ENCODE assay signal across 8 cellular contexts in the genomic region with DNA sequence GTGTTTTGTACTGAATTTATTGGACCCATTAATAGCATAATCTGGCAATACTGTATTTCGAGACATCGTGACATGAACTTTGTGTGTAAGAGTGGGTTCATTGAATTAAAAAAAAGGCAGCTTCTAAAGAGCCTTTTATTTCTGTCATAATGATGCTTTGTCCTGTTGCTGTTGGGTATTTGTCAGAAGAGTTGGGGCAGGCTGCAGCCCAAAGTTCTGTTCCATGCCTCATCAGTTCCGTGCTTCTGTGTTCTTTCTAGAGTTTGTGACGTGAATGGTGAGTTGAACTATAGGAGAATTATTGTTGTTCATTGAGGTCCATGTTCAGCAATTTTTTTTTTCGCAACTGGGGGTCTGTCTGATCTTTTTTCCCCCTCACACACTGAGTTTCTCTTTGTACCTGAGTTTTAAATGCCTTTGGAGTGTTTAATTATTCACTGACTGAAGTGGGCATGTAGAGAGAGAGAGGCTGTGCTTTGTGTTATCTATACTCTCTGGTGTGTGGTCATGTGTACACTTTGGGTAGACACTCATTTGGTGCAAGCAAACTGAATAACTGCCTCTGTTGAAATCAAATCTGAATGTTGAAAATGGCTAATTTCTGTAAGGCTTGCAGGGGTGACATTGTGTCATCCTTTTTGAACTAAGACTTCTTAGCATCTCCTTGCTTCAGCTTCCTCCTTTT.
A peak's percentile ranks its signal among the peaks of the same experiment; 100 is the strongest.
DNase-seq lines count a peak whose midpoint lies in the region; ATAC-seq and TF ChIP-seq lines count a peak whose summit lies in the region.

No MANE protein-coding gene starts in this region.

- H2BK12ac ChIP-seq in H9 (ENCODE audit: insufficient read length, low read depth, low read length) = no peak overlapping the region

- H2BK120ac ChIP-seq in H9 (ENCODE audit: low read depth, low read length, poor library complexity, severe bottlenecking) = no peak overlapping the region

- peak overlapping the region; percentile 95 for H3K27ac Mint-ChIP-seq in activated CD4-positive, alpha-beta T cell treated with anti-CD3 and anti-CD28 coated beads, Interleukin-2, amount 10 ng/mL, durations not matched to agents 24 days and 14 days
- H3K27ac Mint-ChIP-seq in activated CD8-positive, alpha-beta T cell treated with anti-CD3 and anti-CD28 coated beads for 36 hours = peak overlapping the region; percentile 92
- peak overlapping the region; percentile 92 to 97 (median 96) for H3K27ac Mint-ChIP-seq in immature natural killer cell
- H3K27ac Mint-ChIP-seq in H9 = peak overlapping the region in 1 of 3 experiments; percentile 1; a peak in 1 of 7 replicates

- peaks cover 5% of the 10 kb centered on the region; the same call in 1 of the 2 replicates for H3K4me1 ChIP-seq in H9 (ENCODE audit: insufficient read depth, low read length)

- H3K36me3 Mint-ChIP-seq in activated CD4-positive, alpha-beta T cell treated with anti-CD3 and anti-CD28 coated beads, Interleukin-2, amount 10 ng/mL, durations not matched to agents 24 days and 14 days (ENCODE audit: low read depth) = peaks cover 4% of the 10 kb centered on the region
- peaks cover 5% of the 10 kb centered on the region for H3K36me3 Mint-ChIP-seq in activated CD8-positive, alpha-beta T cell treated with anti-CD3 and anti-CD28 coated beads for 36 hours (ENCODE audit: low read depth)
- no peaks in the 10 kb centered on the region for H3K36me3 Mint-ChIP-seq in immature natural killer cell
- H3K36me3 Mint-ChIP-seq in H9 (ENCODE audit: insufficient read depth in 1 of 3, low read depth in 3 of 3) = no peaks in the 10 kb centered on the region

- H2AK5ac ChIP-seq in H9 (ENCODE audit: insufficient read length, low read length) = no peak overlapping the region

- no peak overlapping the region for H2BK15ac ChIP-seq in H9 (ENCODE audit: low read depth, low read length)

- H3K9me3 ChIP-seq in H9 (ENCODE audit: control insufficient read depth, low read depth, low read length) = no peaks in the 10 kb centered on the region

- H3T11ph ChIP-seq in H9 (ENCODE audit: low read length) = no peak overlapping the region

- H3K4me3 Mint-ChIP-seq in activated CD4-positive, alpha-beta T cell treated with anti-CD3 and anti-CD28 coated beads, Interleukin-2, amount 10 ng/mL, durations not matched to agents 24 days and 14 days = peak overlapping the region; percentile 85
- peak overlapping the region; percentile 73 for H3K4me3 Mint-ChIP-seq in activated CD8-positive, alpha-beta T cell treated with anti-CD3 and anti-CD28 coated beads for 36 hours
- H3K4me3 Mint-ChIP-seq in immature natural killer cell (peak overlapping the region; percentile 88 to 99 (median 94)), H9 (no peak overlapping the region)

- H4K8ac ChIP-seq in H9 (replicated peaks; ENCODE audit: insufficient read length, low read depth, low read length) = no peak overlapping the region

- no peaks in the 10 kb centered on the region; the same call in 1 of the 2 replicates for H3K79me2 ChIP-seq in H9 (ENCODE audit: insufficient read depth, low read length)

- peaks cover 78% of the 10 kb centered on the region for H3K4me1 Mint-ChIP-seq in activated CD4-positive, alpha-beta T cell treated with anti-CD3 and anti-CD28 coated beads, Interleukin-2, amount 10 ng/mL, durations not matched to agents 24 days and 14 days
- H3K4me1 Mint-ChIP-seq in activated CD8-positive, alpha-beta T cell treated with anti-CD3 and anti-CD28 coated beads for 36 hours (ENCODE audit: low read depth) = peaks cover 85% of the 10 kb centered on the region
- peaks cover 88 to 100% of the 10 kb centered on the region in 2 donors for H3K4me1 Mint-ChIP-seq in immature natural killer cell
- H3K4me1 Mint-ChIP-seq in H9 = peaks cover 37 to 44% of the 10 kb centered on the region in 2 experiments

- POLR2A ChIA-PET in activated CD8-positive, alpha-beta T cell treated with anti-CD3 and anti-CD28 coated beads for 36 hours (lab: Charles Lee) = interaction anchor here (0.8 to 1.6 kb wide), 6 partner anchors 9 to 69 kb away, joined by 3 to 6 read pairs (median 3); no protein-coding TSS in a partner anchor

- no peak overlapping the region for H3K23ac ChIP-seq in H9 (ENCODE audit: insufficient read length, low read depth, low read length)

- H3K79me1 ChIP-seq in H9 (ENCODE audit: insufficient read depth, low read depth, low read length, poor library complexity, severe bottlenecking) = no peaks in the 10 kb centered on the region

- no peak overlapping the region for H3K14ac ChIP-seq in H9 (ENCODE audit: insufficient read depth, low read length)

- no peak overlapping the region for H3K27ac ChIP-seq in H9 (ENCODE audit: insufficient read length, low read depth, low read length)

- no peaks in the 10 kb centered on the region for H3K27me3 Mint-ChIP-seq in activated CD4-positive, alpha-beta T cell treated with anti-CD3 and anti-CD28 coated beads, Interleukin-2, amount 10 ng/mL, durations not matched to agents 24 days and 14 days
- H3K27me3 Mint-ChIP-seq in activated CD8-positive, alpha-beta T cell treated with anti-CD3 and anti-CD28 coated beads for 36 hours = no peaks in the 10 kb centered on the region
- peaks cover 0 to 2% (median 2%) of the 10 kb centered on the region in 3 donors for H3K27me3 Mint-ChIP-seq in immature natural killer cell (ENCODE audit: low read depth in 3 of 3)
- no peaks in the 10 kb centered on the region for H3K27me3 Mint-ChIP-seq in H9 (ENCODE audit: low read depth)

- DNase-seq in activated CD4-positive, alpha-beta T cell treated with anti-CD3 and anti-CD28 coated beads, Interleukin-2, amount 10 ng/mL, durations not matched to agents 24 days and 14 days = no peak
- DNase-seq in activated CD4-positive, alpha-beta T cell treated with anti-CD3 and anti-CD28 coated beads for 1 hour = no peak
- peak; percentile 44 for DNase-seq in activated CD8-positive, alpha-beta T cell treated with anti-CD3 and anti-CD28 coated beads for 36 hours
- peak in 1 of 3 donors; percentile 36 for DNase-seq in immature natural killer cell
- peak; percentile 93 for DNase-seq in superior temporal gyrus (ENCODE audit: extremely low spot score)
- DNase-seq in stimulated activated CD4-positive, alpha-beta T cell treated with anti-CD3 and anti-CD28 coated beads, Interleukin-2, amount 100 ng/mL, for 24 hours = no peak
- no peak for DNase-seq in H9
- DNase-seq in 8988T = no peak

- intact Hi-C loops in activated CD4-positive, alpha-beta T cell treated with anti-CD3 and anti-CD28 coated beads, Interleukin-2, amount 10 ng/mL, durations not matched to agents 24 days and 14 days (cut with micrococcal nuclease) = loop anchor here (1.0 to 10.0 kb wide), 5 partner anchors 9 to 787 kb away; partner anchors contain the start of gene XPNPEP1
- intact Hi-C loops in activated CD8-positive, alpha-beta T cell treated with anti-CD3 and anti-CD28 coated beads for 36 hours (cut with micrococcal nuclease) = no loop called here

- ATAC-seq in activated CD8-positive, alpha-beta T cell treated with anti-CD3 and anti-CD28 coated beads for 36 hours = peak; percentile 40

- H3K56ac ChIP-seq in H9 (ENCODE audit: insufficient read length, low read depth, low read length) = no peak overlapping the region

- no peaks in the 10 kb centered on the region for H4K20me1 ChIP-seq in H9 (ENCODE audit: control insufficient read depth, insufficient read depth, insufficient read length)

- no peak overlapping the region for H2AFZ ChIP-seq in H9 (ENCODE audit: low read length)

- H3K9me3 Mint-ChIP-seq in activated CD4-positive, alpha-beta T cell treated with anti-CD3 and anti-CD28 coated beads, Interleukin-2, amount 10 ng/mL, durations not matched to agents 24 days and 14 days = no peaks in the 10 kb centered on the region
- no peaks in the 10 kb centered on the region for H3K9me3 Mint-ChIP-seq in activated CD8-positive, alpha-beta T cell treated with anti-CD3 and anti-CD28 coated beads for 36 hours
- H3K9me3 Mint-ChIP-seq in immature natural killer cell (no peaks in the 10 kb centered on the region), H9 (no peaks in the 10 kb centered on the region)

- no CpG with 5 or more reads among the region's 5 CpGs for WGBS in H9 (ENCODE audit: extremely low coverage, insufficient read length, low lambda C conversion rate)

- H3K27me3 ChIP-seq in H9 (ENCODE audit: insufficient read depth, low read length) = no peaks in the 10 kb centered on the region

- no peak for TF ChIP-seq CTCF in activated CD8-positive, alpha-beta T cell treated with anti-CD3 and anti-CD28 coated beads for 36 hours (IDR thresholded peaks at IDR 0.05)
- TF ChIP-seq CTCF in H9 (conservative IDR thresholded peaks at IDR 0.05) = no peak

- no peak overlapping the region for H3K9ac ChIP-seq in H9 (ENCODE audit: extremely low read depth, insufficient read length, low read length)

- no peak overlapping the region for H3K4ac ChIP-seq in H9 (ENCODE audit: low read depth, low read length)

- H4K91ac ChIP-seq in H9 (ENCODE audit: insufficient read length, low read depth, low read length) = no peak overlapping the region

- H4K5ac ChIP-seq in H9 (ENCODE audit: insufficient read length, low read depth, low read length) = no peak overlapping the region

- CTCF ChIA-PET in activated CD8-positive, alpha-beta T cell treated with anti-CD3 and anti-CD28 coated beads for 36 hours (lab: Charles Lee) = interaction anchor here (0.7 to 2.8 kb wide), 10 partner anchors 10 to 193 kb away, joined by 3 to 20 read pairs (median 4); no protein-coding TSS in a partner anchor

- H3K4me2 ChIP-seq in H9 (ENCODE audit: insufficient read depth, insufficient read length, low read length) = no peak overlapping the region

- no peak overlapping the region for H2BK5ac ChIP-seq in H9 (ENCODE audit: insufficient read length, low read length)

- H3K18ac ChIP-seq in H9 (ENCODE audit: insufficient read length, low read depth, low read length) = no peak overlapping the region

- H3K23me2 ChIP-seq in H9 (ENCODE audit: insufficient read length, low read depth, low read length, poor library complexity, severe bottlenecking) = no peaks in the 10 kb centered on the region

- no peak overlapping the region for H2BK20ac ChIP-seq in H9 (ENCODE audit: low read depth, low read length, poor library complexity, severe bottlenecking)

Comparison
In these comparisons a context has a peak if more than half of its experiments do, and no peak if none do; other contexts are left out.
1. DNase-seq: peak in activated CD8-positive, alpha-beta T cell treated with anti-CD3 and anti-CD28 coated beads for 36 hours (single experiment) and superior temporal gyrus (single experiment); none in activated CD4-positive, alpha-beta T cell treated with anti-CD3 and anti-CD28 coated beads, Interleukin-2, amount 10 ng/mL, durations not matched to agents 24 days and 14 days (single experiment), activated CD4-positive, alpha-beta T cell treated with anti-CD3 and anti-CD28 coated beads for 1 hour (single experiment), stimulated activated CD4-positive, alpha-beta T cell treated with anti-CD3 and anti-CD28 coated beads, Interleukin-2, amount 100 ng/mL, for 24 hours (0 of 2), H9 (single experiment) and 8988T (single experiment).
2. H3K4me3 Mint-ChIP-seq: peak in activated CD4-positive, alpha-beta T cell treated with anti-CD3 and anti-CD28 coated beads, Interleukin-2, amount 10 ng/mL, durations not matched to agents 24 days and 14 days (single experiment), activated CD8-positive, alpha-beta T cell treated with anti-CD3 and anti-CD28 coated beads for 36 hours (single experiment) and immature natural killer cell (5 of 5); none in H9 (0 of 2).